Comparison of ENCODE assay signal across 23 cellular contexts in the genomic region with DNA sequence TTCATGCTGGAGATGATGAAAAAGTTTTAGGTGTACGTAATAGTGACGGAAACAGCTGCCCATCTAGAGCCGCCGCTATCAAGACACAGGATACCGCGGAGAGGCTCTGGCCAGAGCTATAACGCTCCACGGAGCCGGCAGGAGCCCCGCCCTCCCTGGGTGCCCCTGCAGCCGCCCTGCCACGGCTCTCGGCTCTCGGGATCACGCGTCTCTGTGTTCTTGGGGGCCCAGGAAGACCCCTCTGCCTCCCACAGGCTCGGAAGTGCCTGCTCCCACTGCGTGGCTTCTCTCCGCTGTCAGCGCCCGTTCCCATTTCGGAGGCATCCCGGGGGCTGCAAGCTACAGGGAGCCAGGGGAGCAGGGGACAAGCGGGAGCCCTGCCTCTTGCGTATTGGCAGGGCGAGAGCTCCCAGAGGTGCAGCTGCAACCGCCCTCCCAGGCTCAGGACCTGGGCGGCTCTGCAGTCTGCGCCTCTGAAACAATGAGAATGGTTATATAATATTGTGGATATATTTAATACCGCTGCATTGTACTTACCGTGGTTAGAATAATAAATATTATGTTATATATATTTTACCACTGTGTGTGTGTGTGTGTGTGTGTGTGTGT. TPM values are rescaled to one million over a fixed set of nuclear protein-coding genes. Genes with fewer than 3 reads are reported as not detected.
"Had no signal": no experiment of that assay in that cellular context is flagged by ENCODE, and none has a peak within 500 bp of the region (broad histone marks: within the 10 kb centered on the region; RNA-seq: fewer than 3 reads in every experiment).

No MANE protein-coding gene starts in this region.

- ATAC-seq: activated CD8-positive, alpha-beta T cell treated with anti-CD3 and anti-CD28 coated beads, Interleukin-2, amount 10 ng/mL, durations not matched to agents 7 days and 5 days; heart right ventricle; naive thymus-derived CD4-positive, alpha-beta T cell; right cardiac atrium had no signal

- H3K27me3 Mint-ChIP-seq: type B pancreatic cell had no signal

- H3K9me3 Mint-ChIP-seq: activated CD4-positive, alpha-beta T cell treated with anti-CD3 and anti-CD28 coated beads, Interleukin-2, amount 10 ng/mL, durations not matched to agents 7 days and 5 days; activated T-cell treated with anti-CD3 and anti-CD28 coated beads, Interleukin-2, amount 50 U/mL, for 24 hours; memory B cell had no signal

- H3K4me3 ChIP-seq: esophagus squamous epithelium, heart right ventricle, neural progenitor cell, prostate gland, stomach had no signal

- H3K27ac Mint-ChIP-seq: activated CD4-positive, alpha-beta T cell treated with anti-CD3 and anti-CD28 coated beads, Interleukin-2, amount 10 ng/mL, durations not matched to agents 7 days and 5 days; activated CD8-positive, alpha-beta T cell treated with anti-CD3 and anti-CD28 coated beads, Interleukin-2, amount 10 ng/mL, durations not matched to agents 7 days and 5 days; activated naive CD4-positive, alpha-beta T cell treated with anti-CD3 and anti-CD28 coated beads for 36 hours; activated T-cell treated with anti-CD3 and anti-CD28 coated beads, Interleukin-2, amount 50 U/mL, for 24 hours; memory B cell; naive thymus-derived CD4-positive, alpha-beta T cell; neural progenitor cell; type B pancreatic cell had no signal

- H3K36me3 ChIP-seq: esophagus squamous epithelium, heart right ventricle, neural progenitor cell, prostate gland, stomach had no signal

- H3K4me3 Mint-ChIP-seq: activated CD4-positive, alpha-beta T cell treated with anti-CD3 and anti-CD28 coated beads, Interleukin-2, amount 10 ng/mL, durations not matched to agents 7 days and 5 days; activated CD8-positive, alpha-beta T cell treated with anti-CD3 and anti-CD28 coated beads, Interleukin-2, amount 10 ng/mL, durations not matched to agents 7 days and 5 days; activated naive CD4-positive, alpha-beta T cell treated with anti-CD3 and anti-CD28 coated beads for 36 hours; activated T-cell treated with anti-CD3 and anti-CD28 coated beads, Interleukin-2, amount 50 U/mL, for 24 hours; memory B cell; naive thymus-derived CD4-positive, alpha-beta T cell; neural progenitor cell; type B pancreatic cell had no signal

- H3K4me1 ChIP-seq: esophagus squamous epithelium, heart right ventricle, neural progenitor cell, prostate gland, stomach had no signal

- H3K27me3 ChIP-seq: esophagus squamous epithelium, neural progenitor cell, stomach had no signal

- H3K27ac ChIP-seq: esophagus squamous epithelium, heart right ventricle, neural progenitor cell, prostate gland, stomach had no signal

- H3K4me1 Mint-ChIP-seq: activated CD4-positive, alpha-beta T cell treated with anti-CD3 and anti-CD28 coated beads, Interleukin-2, amount 10 ng/mL, durations not matched to agents 7 days and 5 days; memory B cell; naive thymus-derived CD4-positive, alpha-beta T cell; neural progenitor cell had no signal

- H3K9me3 ChIP-seq: esophagus squamous epithelium, prostate gland had no signal

- H3K36me3 Mint-ChIP-seq: memory B cell; naive thymus-derived CD4-positive, alpha-beta T cell; neural progenitor cell; type B pancreatic cell had no signal

- DNase-seq: activated CD4-positive, alpha-beta T cell treated with anti-CD3 and anti-CD28 coated beads, Interleukin-2, amount 10 ng/mL, durations not matched to agents 7 days and 5 days; activated CD8-positive, alpha-beta T cell treated with anti-CD3 and anti-CD28 coated beads, Interleukin-2, amount 10 ng/mL, durations not matched to agents 7 days and 5 days; activated naive CD4-positive, alpha-beta T cell treated with anti-CD3 and anti-CD28 coated beads for 36 hours; activated T-cell treated with anti-CD3 and anti-CD28 coated beads, Interleukin-2, amount 50 U/mL, for 24 hours; cerebellar nuclear complex; effector CD8-positive, alpha-beta T cell; esophagus squamous epithelium; heart right ventricle; kidney glomerular epithelial cell; naive thymus-derived CD4-positive, alpha-beta T cell; small intestine; stimulated activated CD4-positive, alpha-beta T cell treated with anti-CD3 and anti-CD28 coated beads, Interleukin-15, amount 100 ng/mL, for 24 hours; stimulated activated CD4-positive, alpha-beta T cell treated with anti-CD3 and anti-CD28 coated beads, Interleukin-2, amount 100 ng/mL, for 48 hours; stomach; T1000 had no signal

RNA-seq across cellular contexts. Expression of a gene that starts 13.7 kb away (rescaled TPM):
- total RNA-seq: activated CD4-positive, alpha-beta T cell treated with anti-CD3 and anti-CD28 coated beads, Interleukin-2, amount 10 ng/mL, durations not matched to agents 7 days and 5 days; activated CD8-positive, alpha-beta T cell treated with anti-CD3 and anti-CD28 coated beads, Interleukin-2, amount 10 ng/mL, durations not matched to agents 7 days and 5 days; activated naive CD4-positive, alpha-beta T cell treated with anti-CD3 and anti-CD28 coated beads for 36 hours; endothelial cell of umbilical vein; liver; naive thymus-derived CD4-positive, alpha-beta T cell; osteocyte had no signal
- polyA plus RNA-seq: endothelial cell of umbilical vein; liver; naive thymus-derived CD4-positive, alpha-beta T cell had no signal
